Comparison of ENCODE assay signal across 1 cellular context in the genomic region with DNA sequence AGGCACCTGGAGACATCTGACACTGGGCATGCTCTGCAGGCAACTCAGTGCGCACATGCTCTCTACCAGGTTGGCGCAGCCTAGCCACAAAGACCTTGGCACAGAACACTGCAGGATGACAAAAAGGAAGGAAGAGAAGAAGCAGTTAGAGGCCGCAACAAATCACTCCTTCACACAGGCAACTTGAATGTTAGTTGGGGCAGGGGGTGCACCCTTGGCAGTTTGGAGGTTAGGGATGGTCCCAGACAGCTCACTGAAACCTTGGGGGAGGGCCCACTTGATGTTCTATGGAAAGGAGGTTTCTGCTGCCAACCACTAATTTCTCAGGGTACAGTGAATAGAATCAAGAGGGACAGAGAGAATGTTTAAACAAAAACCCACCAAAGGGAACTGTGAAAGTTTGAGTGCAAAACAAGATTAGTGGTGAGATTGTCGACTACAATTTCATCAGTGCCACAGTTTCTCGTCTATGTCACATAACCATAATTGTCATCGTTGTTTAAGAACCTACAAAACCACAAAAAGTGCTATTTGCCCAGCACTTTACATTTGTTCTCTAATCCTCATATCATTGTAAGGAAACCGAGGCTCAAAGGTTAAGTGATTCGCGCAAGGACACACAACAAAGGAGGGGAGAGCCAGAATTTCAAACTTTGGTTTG.
TF ChIP-seq lines count a peak whose summit lies in the region.

No MANE protein-coding gene starts in this region.

TF ChIP-seq in GM12878, 131 proteins besides CTCF, POLR2A, EP300 and RAD21 (continued from another document and continues in another):
- TF ChIP-seq, protein P1, sequence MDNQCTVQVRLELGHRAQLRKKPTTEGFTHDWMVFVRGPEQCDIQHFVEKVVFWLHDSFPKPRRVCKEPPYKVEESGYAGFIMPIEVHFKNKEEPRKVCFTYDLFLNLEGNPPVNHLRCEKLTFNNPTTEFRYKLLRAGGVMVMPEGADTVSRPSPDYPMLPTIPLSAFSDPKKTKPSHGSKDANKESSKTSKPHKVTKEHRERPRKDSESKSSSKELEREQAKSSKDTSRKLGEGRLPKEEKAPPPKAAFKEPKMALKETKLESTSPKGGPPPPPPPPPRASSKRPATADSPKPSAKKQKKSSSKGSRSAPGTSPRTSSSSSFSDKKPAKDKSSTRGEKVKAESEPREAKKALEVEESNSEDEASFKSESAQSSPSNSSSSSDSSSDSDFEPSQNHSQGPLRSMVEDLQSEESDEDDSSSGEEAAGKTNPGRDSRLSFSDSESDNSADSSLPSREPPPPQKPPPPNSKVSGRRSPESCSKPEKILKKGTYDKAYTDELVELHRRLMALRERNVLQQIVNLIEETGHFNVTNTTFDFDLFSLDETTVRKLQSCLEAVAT (IDR thresholded peaks at IDR 0.05), result peak; percentile 50; the same call in 1 of the 2 replicates
- TF ChIP-seq GABPA (IDR thresholded peaks at IDR 0.05; ENCODE audit: low read depth) (no peak), NR2C1 (IDR thresholded peaks at IDR 0.05) (no peak), NFXL1 (IDR thresholded peaks at IDR 0.05; ENCODE audit: borderline replicate concordance) (no peak), TAF1 (IDR thresholded peaks at IDR 0.05; ENCODE audit: borderline replicate concordance, low read depth, low read length) (no peak), SUPT20H (IDR thresholded peaks at IDR 0.05; ENCODE audit: borderline replicate concordance, control insufficient read depth, low read depth, low read length) (no peak), BHLHE40 (IDR thresholded peaks at IDR 0.05; ENCODE audit: borderline replicate concordance in 1 of 2, low read depth in 2 of 2, low read length in 1 of 2) (peak; percentile 16 to 36; a peak in 1 of 4 replicates), SIX5 (IDR thresholded peaks at IDR 0.05; ENCODE audit: low read depth, low read length, severe bottlenecking) (no peak), BACH1 (IDR thresholded peaks at IDR 0.05; ENCODE audit: borderline replicate concordance) (peak; percentile 6; the same call in 1 of the 2 replicates), MEF2B (IDR thresholded peaks at IDR 0.05; ENCODE audit: partially characterized antibody, poor library complexity, severe bottlenecking) (no peak), NBN (IDR thresholded peaks at IDR 0.05) (0 out of 2 replicates have a peak, but pooled peaks have one; percentile 39), ZNF217 (IDR thresholded peaks at IDR 0.05) (no peak; the same call in 1 of the 2 replicates), ZNF24 (IDR thresholded peaks at IDR 0.05) (0 out of 2 replicates have a peak, but pooled peaks have one; percentile 27), MYB (IDR thresholded peaks at IDR 0.05; ENCODE audit: borderline replicate concordance, low read depth, low read length) (no peak), STAT3 (IDR thresholded peaks at IDR 0.05; ENCODE audit: low read depth, low read length) (no peak), FOXK2 (IDR thresholded peaks at IDR 0.05) (no peak), SMAD1 (IDR thresholded peaks at IDR 0.05; ENCODE audit: low read depth, partially characterized antibody) (no peak), HDGF (IDR thresholded peaks at IDR 0.05) (no peak), CBX5 (IDR thresholded peaks at IDR 0.05; ENCODE audit: low read depth) (no peak), MYC (IDR thresholded peaks at IDR 0.05; ENCODE audit: insufficient read depth, insufficient read length, insufficient replicate concordance, low read length, severe bottlenecking) (no peak), CBFB (IDR thresholded peaks at IDR 0.05; ENCODE audit: low read depth) (0 out of 2 replicates have a peak, but pooled peaks have one; percentile 20), HCFC1 (IDR thresholded peaks at IDR 0.05; ENCODE audit: low read length) (no peak), ZNF274 (IDR thresholded peaks at IDR 0.05; ENCODE audit: insufficient read depth, insufficient read length) (no peak), RCOR1 (conservative IDR thresholded peaks at IDR 0.05; ENCODE audit: low read depth, low read length) (no peak)
- TF ChIP-seq, protein P2, sequence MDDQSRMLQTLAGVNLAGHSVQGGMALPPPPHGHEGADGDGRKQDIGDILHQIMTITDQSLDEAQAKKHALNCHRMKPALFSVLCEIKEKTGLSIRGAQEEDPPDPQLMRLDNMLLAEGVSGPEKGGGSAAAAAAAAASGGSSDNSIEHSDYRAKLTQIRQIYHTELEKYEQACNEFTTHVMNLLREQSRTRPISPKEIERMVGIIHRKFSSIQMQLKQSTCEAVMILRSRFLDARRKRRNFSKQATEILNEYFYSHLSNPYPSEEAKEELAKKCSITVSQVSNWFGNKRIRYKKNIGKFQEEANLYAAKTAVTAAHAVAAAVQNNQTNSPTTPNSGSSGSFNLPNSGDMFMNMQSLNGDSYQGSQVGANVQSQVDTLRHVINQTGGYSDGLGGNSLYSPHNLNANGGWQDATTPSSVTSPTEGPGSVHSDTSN (IDR thresholded peaks at IDR 0.05; ENCODE audit: insufficient replicate concordance, low read depth, low read length), result no peak
- TF ChIP-seq, protein P3, sequence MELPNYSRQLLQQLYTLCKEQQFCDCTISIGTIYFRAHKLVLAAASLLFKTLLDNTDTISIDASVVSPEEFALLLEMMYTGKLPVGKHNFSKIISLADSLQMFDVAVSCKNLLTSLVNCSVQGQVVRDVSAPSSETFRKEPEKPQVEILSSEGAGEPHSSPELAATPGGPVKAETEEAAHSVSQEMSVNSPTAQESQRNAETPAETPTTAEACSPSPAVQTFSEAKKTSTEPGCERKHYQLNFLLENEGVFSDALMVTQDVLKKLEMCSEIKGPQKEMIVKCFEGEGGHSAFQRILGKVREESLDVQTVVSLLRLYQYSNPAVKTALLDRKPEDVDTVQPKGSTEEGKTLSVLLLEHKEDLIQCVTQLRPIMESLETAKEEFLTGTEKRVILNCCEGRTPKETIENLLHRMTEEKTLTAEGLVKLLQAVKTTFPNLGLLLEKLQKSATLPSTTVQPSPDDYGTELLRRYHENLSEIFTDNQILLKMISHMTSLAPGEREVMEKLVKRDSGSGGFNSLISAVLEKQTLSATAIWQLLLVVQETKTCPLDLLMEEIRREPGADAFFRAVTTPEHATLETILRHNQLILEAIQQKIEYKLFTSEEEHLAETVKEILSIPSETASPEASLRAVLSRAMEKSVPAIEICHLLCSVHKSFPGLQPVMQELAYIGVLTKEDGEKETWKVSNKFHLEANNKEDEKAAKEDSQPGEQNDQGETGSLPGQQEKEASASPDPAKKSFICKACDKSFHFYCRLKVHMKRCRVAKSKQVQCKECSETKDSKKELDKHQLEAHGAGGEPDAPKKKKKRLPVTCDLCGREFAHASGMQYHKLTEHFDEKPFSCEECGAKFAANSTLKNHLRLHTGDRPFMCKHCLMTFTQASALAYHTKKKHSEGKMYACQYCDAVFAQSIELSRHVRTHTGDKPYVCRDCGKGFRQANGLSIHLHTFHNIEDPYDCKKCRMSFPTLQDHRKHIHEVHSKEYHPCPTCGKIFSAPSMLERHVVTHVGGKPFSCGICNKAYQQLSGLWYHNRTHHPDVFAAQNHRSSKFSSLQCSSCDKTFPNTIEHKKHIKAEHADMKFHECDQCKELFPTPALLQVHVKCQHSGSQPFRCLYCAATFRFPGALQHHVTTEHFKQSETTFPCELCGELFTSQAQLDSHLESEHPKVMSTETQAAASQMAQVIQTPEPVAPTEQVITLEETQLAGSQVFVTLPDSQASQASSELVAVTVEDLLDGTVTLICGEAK (IDR thresholded peaks at IDR 0.05; ENCODE audit: borderline replicate concordance), result no peak
- TF ChIP-seq, protein P4, sequence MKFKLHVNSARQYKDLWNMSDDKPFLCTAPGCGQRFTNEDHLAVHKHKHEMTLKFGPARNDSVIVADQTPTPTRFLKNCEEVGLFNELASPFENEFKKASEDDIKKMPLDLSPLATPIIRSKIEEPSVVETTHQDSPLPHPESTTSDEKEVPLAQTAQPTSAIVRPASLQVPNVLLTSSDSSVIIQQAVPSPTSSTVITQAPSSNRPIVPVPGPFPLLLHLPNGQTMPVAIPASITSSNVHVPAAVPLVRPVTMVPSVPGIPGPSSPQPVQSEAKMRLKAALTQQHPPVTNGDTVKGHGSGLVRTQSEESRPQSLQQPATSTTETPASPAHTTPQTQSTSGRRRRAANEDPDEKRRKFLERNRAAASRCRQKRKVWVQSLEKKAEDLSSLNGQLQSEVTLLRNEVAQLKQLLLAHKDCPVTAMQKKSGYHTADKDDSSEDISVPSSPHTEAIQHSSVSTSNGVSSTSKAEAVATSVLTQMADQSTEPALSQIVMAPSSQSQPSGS (IDR thresholded peaks at IDR 0.05; ENCODE audit: low read length), result no peak
- TF ChIP-seq, protein P5, sequence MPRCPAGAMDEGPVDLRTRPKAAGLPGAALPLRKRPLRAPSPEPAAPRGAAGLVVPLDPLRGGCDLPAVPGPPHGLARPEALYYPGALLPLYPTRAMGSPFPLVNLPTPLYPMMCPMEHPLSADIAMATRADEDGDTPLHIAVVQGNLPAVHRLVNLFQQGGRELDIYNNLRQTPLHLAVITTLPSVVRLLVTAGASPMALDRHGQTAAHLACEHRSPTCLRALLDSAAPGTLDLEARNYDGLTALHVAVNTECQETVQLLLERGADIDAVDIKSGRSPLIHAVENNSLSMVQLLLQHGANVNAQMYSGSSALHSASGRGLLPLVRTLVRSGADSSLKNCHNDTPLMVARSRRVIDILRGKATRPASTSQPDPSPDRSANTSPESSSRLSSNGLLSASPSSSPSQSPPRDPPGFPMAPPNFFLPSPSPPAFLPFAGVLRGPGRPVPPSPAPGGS (IDR thresholded peaks at IDR 0.05; ENCODE audit: borderline replicate concordance, insufficient read depth, low read depth, low read length, poor library complexity, severe bottlenecking), result no peak
- TF ChIP-seq, protein P6, sequence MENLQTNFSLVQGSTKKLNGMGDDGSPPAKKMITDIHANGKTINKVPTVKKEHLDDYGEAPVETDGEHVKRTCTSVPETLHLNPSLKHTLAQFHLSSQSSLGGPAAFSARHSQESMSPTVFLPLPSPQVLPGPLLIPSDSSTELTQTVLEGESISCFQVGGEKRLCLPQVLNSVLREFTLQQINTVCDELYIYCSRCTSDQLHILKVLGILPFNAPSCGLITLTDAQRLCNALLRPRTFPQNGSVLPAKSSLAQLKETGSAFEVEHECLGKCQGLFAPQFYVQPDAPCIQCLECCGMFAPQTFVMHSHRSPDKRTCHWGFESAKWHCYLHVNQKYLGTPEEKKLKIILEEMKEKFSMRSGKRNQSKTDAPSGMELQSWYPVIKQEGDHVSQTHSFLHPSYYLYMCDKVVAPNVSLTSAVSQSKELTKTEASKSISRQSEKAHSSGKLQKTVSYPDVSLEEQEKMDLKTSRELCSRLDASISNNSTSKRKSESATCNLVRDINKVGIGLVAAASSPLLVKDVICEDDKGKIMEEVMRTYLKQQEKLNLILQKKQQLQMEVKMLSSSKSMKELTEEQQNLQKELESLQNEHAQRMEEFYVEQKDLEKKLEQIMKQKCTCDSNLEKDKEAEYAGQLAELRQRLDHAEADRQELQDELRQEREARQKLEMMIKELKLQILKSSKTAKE (IDR thresholded peaks at IDR 0.05; ENCODE audit: low read depth, poor library complexity, severe bottlenecking), result peak; percentile 85
- TF ChIP-seq, protein P7, sequence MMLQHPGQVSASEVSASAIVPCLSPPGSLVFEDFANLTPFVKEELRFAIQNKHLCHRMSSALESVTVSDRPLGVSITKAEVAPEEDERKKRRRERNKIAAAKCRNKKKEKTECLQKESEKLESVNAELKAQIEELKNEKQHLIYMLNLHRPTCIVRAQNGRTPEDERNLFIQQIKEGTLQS (IDR thresholded peaks at IDR 0.05; ENCODE audit: borderline replicate concordance, extremely low read depth, low read depth, low read length), result no peak
- TF ChIP-seq, protein P8, sequence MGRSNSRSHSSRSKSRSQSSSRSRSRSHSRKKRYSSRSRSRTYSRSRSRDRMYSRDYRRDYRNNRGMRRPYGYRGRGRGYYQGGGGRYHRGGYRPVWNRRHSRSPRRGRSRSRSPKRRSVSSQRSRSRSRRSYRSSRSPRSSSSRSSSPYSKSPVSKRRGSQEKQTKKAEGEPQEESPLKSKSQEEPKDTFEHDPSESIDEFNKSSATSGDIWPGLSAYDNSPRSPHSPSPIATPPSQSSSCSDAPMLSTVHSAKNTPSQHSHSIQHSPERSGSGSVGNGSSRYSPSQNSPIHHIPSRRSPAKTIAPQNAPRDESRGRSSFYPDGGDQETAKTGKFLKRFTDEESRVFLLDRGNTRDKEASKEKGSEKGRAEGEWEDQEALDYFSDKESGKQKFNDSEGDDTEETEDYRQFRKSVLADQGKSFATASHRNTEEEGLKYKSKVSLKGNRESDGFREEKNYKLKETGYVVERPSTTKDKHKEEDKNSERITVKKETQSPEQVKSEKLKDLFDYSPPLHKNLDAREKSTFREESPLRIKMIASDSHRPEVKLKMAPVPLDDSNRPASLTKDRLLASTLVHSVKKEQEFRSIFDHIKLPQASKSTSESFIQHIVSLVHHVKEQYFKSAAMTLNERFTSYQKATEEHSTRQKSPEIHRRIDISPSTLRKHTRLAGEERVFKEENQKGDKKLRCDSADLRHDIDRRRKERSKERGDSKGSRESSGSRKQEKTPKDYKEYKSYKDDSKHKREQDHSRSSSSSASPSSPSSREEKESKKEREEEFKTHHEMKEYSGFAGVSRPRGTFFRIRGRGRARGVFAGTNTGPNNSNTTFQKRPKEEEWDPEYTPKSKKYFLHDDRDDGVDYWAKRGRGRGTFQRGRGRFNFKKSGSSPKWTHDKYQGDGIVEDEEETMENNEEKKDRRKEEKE (IDR thresholded peaks at IDR 0.05), result no peak
- TF ChIP-seq, protein P9, sequence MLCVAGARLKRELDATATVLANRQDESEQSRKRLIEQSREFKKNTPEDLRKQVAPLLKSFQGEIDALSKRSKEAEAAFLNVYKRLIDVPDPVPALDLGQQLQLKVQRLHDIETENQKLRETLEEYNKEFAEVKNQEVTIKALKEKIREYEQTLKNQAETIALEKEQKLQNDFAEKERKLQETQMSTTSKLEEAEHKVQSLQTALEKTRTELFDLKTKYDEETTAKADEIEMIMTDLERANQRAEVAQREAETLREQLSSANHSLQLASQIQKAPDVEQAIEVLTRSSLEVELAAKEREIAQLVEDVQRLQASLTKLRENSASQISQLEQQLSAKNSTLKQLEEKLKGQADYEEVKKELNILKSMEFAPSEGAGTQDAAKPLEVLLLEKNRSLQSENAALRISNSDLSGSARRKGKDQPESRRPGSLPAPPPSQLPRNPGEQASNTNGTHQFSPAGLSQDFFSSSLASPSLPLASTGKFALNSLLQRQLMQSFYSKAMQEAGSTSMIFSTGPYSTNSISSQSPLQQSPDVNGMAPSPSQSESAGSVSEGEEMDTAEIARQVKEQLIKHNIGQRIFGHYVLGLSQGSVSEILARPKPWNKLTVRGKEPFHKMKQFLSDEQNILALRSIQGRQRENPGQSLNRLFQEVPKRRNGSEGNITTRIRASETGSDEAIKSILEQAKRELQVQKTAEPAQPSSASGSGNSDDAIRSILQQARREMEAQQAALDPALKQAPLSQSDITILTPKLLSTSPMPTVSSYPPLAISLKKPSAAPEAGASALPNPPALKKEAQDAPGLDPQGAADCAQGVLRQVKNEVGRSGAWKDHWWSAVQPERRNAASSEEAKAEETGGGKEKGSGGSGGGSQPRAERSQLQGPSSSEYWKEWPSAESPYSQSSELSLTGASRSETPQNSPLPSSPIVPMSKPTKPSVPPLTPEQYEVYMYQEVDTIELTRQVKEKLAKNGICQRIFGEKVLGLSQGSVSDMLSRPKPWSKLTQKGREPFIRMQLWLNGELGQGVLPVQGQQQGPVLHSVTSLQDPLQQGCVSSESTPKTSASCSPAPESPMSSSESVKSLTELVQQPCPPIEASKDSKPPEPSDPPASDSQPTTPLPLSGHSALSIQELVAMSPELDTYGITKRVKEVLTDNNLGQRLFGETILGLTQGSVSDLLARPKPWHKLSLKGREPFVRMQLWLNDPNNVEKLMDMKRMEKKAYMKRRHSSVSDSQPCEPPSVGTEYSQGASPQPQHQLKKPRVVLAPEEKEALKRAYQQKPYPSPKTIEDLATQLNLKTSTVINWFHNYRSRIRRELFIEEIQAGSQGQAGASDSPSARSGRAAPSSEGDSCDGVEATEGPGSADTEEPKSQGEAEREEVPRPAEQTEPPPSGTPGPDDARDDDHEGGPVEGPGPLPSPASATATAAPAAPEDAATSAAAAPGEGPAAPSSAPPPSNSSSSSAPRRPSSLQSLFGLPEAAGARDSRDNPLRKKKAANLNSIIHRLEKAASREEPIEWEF (IDR thresholded peaks at IDR 0.05; ENCODE audit: insufficient replicate concordance, low read depth, low read length), result peak; percentile 16
